ENCODE assay signal across 14 cellular contexts in the genomic region with DNA sequence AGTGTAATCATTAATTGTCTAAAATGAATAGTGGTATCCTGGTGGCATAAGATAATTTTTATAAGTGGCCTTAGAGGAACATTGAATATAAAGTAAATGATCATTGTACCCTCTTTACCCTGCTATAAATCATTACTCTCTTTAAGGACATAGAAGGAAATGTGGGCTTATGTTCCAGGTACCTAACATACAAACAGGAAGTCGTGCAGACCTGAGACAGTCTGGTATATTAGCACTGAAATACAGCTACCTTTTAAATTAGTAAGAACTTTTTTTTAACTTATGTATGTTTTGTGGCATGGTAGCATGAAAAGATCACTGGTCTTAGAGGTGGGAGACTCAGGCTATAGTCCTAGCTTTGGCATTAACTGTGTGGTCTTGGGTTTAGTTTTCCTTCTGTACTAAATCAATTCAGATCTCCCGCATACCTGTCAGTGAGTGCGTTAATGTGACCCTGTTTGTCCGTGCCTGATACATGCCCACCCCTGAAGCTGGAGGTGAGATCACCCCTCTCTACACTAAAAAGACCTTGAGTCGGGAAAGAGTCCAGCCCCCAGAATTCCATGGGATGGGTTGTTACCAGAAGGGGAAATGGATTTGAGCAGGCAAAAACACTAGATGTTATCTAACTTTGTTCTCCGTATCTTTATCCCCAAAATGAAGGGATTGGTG. TPM values are rescaled to one million over a fixed set of nuclear protein-coding genes. Genes with fewer than 3 reads are reported as not detected.
DNase-seq lines count a peak whose midpoint lies in the region; ATAC-seq and TF ChIP-seq lines count a peak whose summit lies in the region.
"Had no signal": no experiment of that assay in that cellular context is flagged by ENCODE, and none has a peak within 500 bp of the region (broad histone marks: within the 10 kb centered on the region; RNA-seq: fewer than 3 reads in every experiment).

No MANE protein-coding gene starts in this region.

- no peak overlapping the region for H3K9ac ChIP-seq in mesenchymal stem cell (ENCODE audit: low read length)

- TF ChIP-seq EP300 in ovary (IDR thresholded peaks at IDR 0.05): no peak

- H3K4me3 Mint-ChIP-seq in CD4-positive, alpha-beta T cell: peak overlapping the region; percentile 70
- peak overlapping the region; percentile 28 for H3K4me3 Mint-ChIP-seq in activated CD8-positive, alpha-beta T cell treated with anti-CD3 and anti-CD28 coated beads, Interleukin-2, amount 10 ng/mL, durations not matched to agents 7 days and 5 days
- H3K4me3 Mint-ChIP-seq: nephron progenitor cell had no signal

- H3K36me3 Mint-ChIP-seq in CD4-positive, alpha-beta T cell (ENCODE audit: low read depth): no peaks in the 10 kb centered on the region
- no peaks in the 10 kb centered on the region for H3K36me3 Mint-ChIP-seq in activated CD8-positive, alpha-beta T cell treated with anti-CD3 and anti-CD28 coated beads, Interleukin-2, amount 10 ng/mL, durations not matched to agents 7 days and 5 days (ENCODE audit: low read depth)

- H3K9me3 Mint-ChIP-seq in CD4-positive, alpha-beta T cell: no peaks in the 10 kb centered on the region
- H3K9me3 Mint-ChIP-seq in activated CD8-positive, alpha-beta T cell treated with anti-CD3 and anti-CD28 coated beads, Interleukin-2, amount 10 ng/mL, durations not matched to agents 7 days and 5 days (ENCODE audit: insufficient read depth): no peaks in the 10 kb centered on the region

- H3K14ac ChIP-seq in mesenchymal stem cell (ENCODE audit: low read length in 2 of 2): no peak overlapping the region

- H3K27ac ChIP-seq in CD4-positive, alpha-beta T cell (ENCODE audit: low read depth, low read length): peak overlapping the region; percentile 74
- H3K27ac ChIP-seq in mesenchymal stem cell (ENCODE audit: low read length, poor library complexity, severe bottlenecking): no peak overlapping the region
- H3K27ac ChIP-seq in ovary: no peak overlapping the region

- H3K4me1 ChIP-seq in mesenchymal stem cell (ENCODE audit: control insufficient read depth, insufficient read depth, low read depth, low read length) (peaks cover 5% of the 10 kb centered on the region), ovary (ENCODE audit: insufficient read depth) (no peaks in the 10 kb centered on the region)

- POLR2A ChIA-PET in CD4-positive, alpha-beta T cell (lab: Charles Lee): interaction anchor here (0.6 to 2.3 kb wide), 7 partner anchors 8 to 277 kb away, joined by 3 to 20 read pairs (median 4); partner anchors contain the start of genes ERBIN and SREK1
- POLR2A ChIA-PET in activated CD8-positive, alpha-beta T cell treated with anti-CD3 and anti-CD28 coated beads, Interleukin-2, amount 10 ng/mL, durations not matched to agents 7 days and 5 days (lab: Charles Lee): no interaction called here

- no peak overlapping the region for H2BK120ac ChIP-seq in mesenchymal stem cell (ENCODE audit: low read depth, low read length)

- no peaks in the 10 kb centered on the region for H3K36me3 ChIP-seq in mesenchymal stem cell (ENCODE audit: control insufficient read depth in 1 of 2, insufficient read depth in 2 of 2, low read depth in 1 of 2, low read length in 2 of 2)
- no peaks in the 10 kb centered on the region for H3K36me3 ChIP-seq in H7 (replicated peaks; ENCODE audit: control insufficient read depth, insufficient read depth, low read length)
- no peaks in the 10 kb centered on the region for H3K36me3 ChIP-seq in ovary

- no peaks in the 10 kb centered on the region for H3K27me3 Mint-ChIP-seq in CD4-positive, alpha-beta T cell
- no peaks in the 10 kb centered on the region for H3K27me3 Mint-ChIP-seq in activated CD8-positive, alpha-beta T cell treated with anti-CD3 and anti-CD28 coated beads, Interleukin-2, amount 10 ng/mL, durations not matched to agents 7 days and 5 days (ENCODE audit: low read depth)
- H3K27me3 Mint-ChIP-seq: stimulated activated naive B cell treated with anti-CD40 and anti-IgM and Interleukin-4, amounts not matched to agents 10 μg/mL and 1 μg/mL and 100 μg/mL, for 72 hours had no signal

- no peak overlapping the region for H4K91ac ChIP-seq in mesenchymal stem cell (ENCODE audit: low read length)

- no peaks in the 10 kb centered on the region for H3K79me1 ChIP-seq in mesenchymal stem cell (replicated peaks; ENCODE audit: low read length, poor library complexity, severe bottlenecking)

- H2BK12ac ChIP-seq in mesenchymal stem cell (ENCODE audit: low read length in 2 of 2): no peak overlapping the region

- intact Hi-C loops in CD4-positive, alpha-beta T cell (cut with DNase I, micrococcal nuclease): loop anchor here in 1 of 2 experiments (2.0 kb wide), 1 partner anchor 58 kb away; no protein-coding TSS in a partner anchor
- intact Hi-C loops in ovary (cut with DNase I): no loop called here

- H3K23ac ChIP-seq in mesenchymal stem cell (ENCODE audit: low read length in 2 of 2): no peak overlapping the region

- H3K4me2 ChIP-seq in mesenchymal stem cell (ENCODE audit: low read length, poor library complexity, severe bottlenecking): no peak overlapping the region

- no peak overlapping the region for H2AFZ ChIP-seq in mesenchymal stem cell (ENCODE audit: low read depth, low read length)

- DNase-seq in NCI-H510A treated with DMSO at 0.1 percent for 48 hours (lab: John Stamatoyannopoulos, UW): peak; percentile 0
- DNase-seq in NCI-H510A (lab: John Stamatoyannopoulos, UW): no peak
- peak in 2 of 10 experiments; percentile 3 to 4 for DNase-seq in CD4-positive, alpha-beta T cell
- DNase-seq in activated CD8-positive, alpha-beta T cell treated with anti-CD3 and anti-CD28 coated beads, Interleukin-2, amount 10 ng/mL, durations not matched to agents 7 days and 5 days: no peak
- no peak for DNase-seq in mesenchymal stem cell
- DNase-seq in NCI-H2227 treated with DMSO at 0.1 percent for 48 hours (lab: John Stamatoyannopoulos, UW): no peak
- DNase-seq in H7: no peak
- DNase-seq in ovary: no peak
- DNase-seq: amniotic stem cell; hippocampal formation; NCI-H526; nephron progenitor cell; stimulated activated naive B cell treated with anti-CD40 and anti-IgM and Interleukin-4, amounts not matched to agents 10 μg/mL and 1 μg/mL and 100 μg/mL, for 72 hours had no signal

- H3K27ac Mint-ChIP-seq in CD4-positive, alpha-beta T cell: peak overlapping the region; percentile 91
- peak overlapping the region; percentile 11 for H3K27ac Mint-ChIP-seq in activated CD8-positive, alpha-beta T cell treated with anti-CD3 and anti-CD28 coated beads, Interleukin-2, amount 10 ng/mL, durations not matched to agents 7 days and 5 days
- H3K27ac Mint-ChIP-seq: nephron progenitor cell; stimulated activated naive B cell treated with anti-CD40 and anti-IgM and Interleukin-4, amounts not matched to agents 10 μg/mL and 1 μg/mL and 100 μg/mL, for 72 hours had no signal

- TF ChIP-seq POLR2A in ovary (IDR thresholded peaks at IDR 0.05): no peak

- no peak overlapping the region for H3K18ac ChIP-seq in mesenchymal stem cell (ENCODE audit: low read depth in 1 of 2, low read length in 2 of 2)

- H4K8ac ChIP-seq in mesenchymal stem cell (ENCODE audit: low read length): no peak overlapping the region

- TF ChIP-seq CTCF in CD4-positive, alpha-beta T cell (IDR thresholded peaks at IDR 0.05): no peak
- no peak for TF ChIP-seq CTCF in ovary (IDR thresholded peaks at IDR 0.05)

- no peaks in the 10 kb centered on the region for H3K27me3 ChIP-seq in CD4-positive, alpha-beta T cell (ENCODE audit: control insufficient read depth, insufficient read depth, low read length)
- no peaks in the 10 kb centered on the region for H3K27me3 ChIP-seq in mesenchymal stem cell (ENCODE audit: control insufficient read depth in 1 of 2, insufficient read depth in 1 of 2, low read length in 2 of 2)
- H3K27me3 ChIP-seq in H7 (ENCODE audit: control insufficient read depth, insufficient read depth, low read length): no peaks in the 10 kb centered on the region
- H3K27me3 ChIP-seq in ovary: no peaks in the 10 kb centered on the region

- H3K4me3 ChIP-seq in mesenchymal stem cell (ENCODE audit: insufficient read depth in 1 of 2, low read depth in 1 of 2, low read length in 2 of 2) (no peak overlapping the region), H7 (ENCODE audit: insufficient read depth, low read depth, low read length) (no peak overlapping the region), ovary (no peak overlapping the region)

- CTCF ChIA-PET in CD4-positive, alpha-beta T cell (lab: Charles Lee): no interaction called here
- CTCF ChIA-PET in activated CD8-positive, alpha-beta T cell treated with anti-CD3 and anti-CD28 coated beads, Interleukin-2, amount 10 ng/mL, durations not matched to agents 7 days and 5 days (lab: Charles Lee): interaction anchor here (0.9 kb wide), 1 partner anchor 75 kb away, joined by 3 read pairs; no protein-coding TSS in a partner anchor

- H3K9me3 ChIP-seq in CD4-positive, alpha-beta T cell (ENCODE audit: control insufficient read depth, low read length): no peaks in the 10 kb centered on the region
- H3K9me3 ChIP-seq in mesenchymal stem cell (ENCODE audit: control insufficient read depth, low read length): no peaks in the 10 kb centered on the region
- no peaks in the 10 kb centered on the region for H3K9me3 ChIP-seq in ovary

- peaks cover 38% of the 10 kb centered on the region for H3K4me1 Mint-ChIP-seq in CD4-positive, alpha-beta T cell (ENCODE audit: low read depth)
- H3K4me1 Mint-ChIP-seq in activated CD8-positive, alpha-beta T cell treated with anti-CD3 and anti-CD28 coated beads, Interleukin-2, amount 10 ng/mL, durations not matched to agents 7 days and 5 days (ENCODE audit: low read depth): peaks cover 21% of the 10 kb centered on the region
- H3K4me1 Mint-ChIP-seq: nephron progenitor cell had no signal

- no peak overlapping the region for H2BK5ac ChIP-seq in mesenchymal stem cell (ENCODE audit: low read depth, low read length, poor library complexity, severe bottlenecking)

- H3K4ac ChIP-seq in mesenchymal stem cell (ENCODE audit: low read depth in 1 of 2, low read length in 2 of 2): no peak overlapping the region

- H2AK5ac ChIP-seq in mesenchymal stem cell (ENCODE audit: low read length, severe bottlenecking): peak overlapping the region; percentile 74

- 94% methylated on average over 3 of the region's 6 CpGs for WGBS in mesenchymal stem cell
- 61 to 70% (median 61%) methylated on average over 6 of the region's 6 CpGs for WGBS in ovary, 3 donors

- H2BK15ac ChIP-seq in mesenchymal stem cell (ENCODE audit: low read depth, poor library complexity, severe bottlenecking): no peak overlapping the region

- ATAC-seq in CD4-positive, alpha-beta T cell (ENCODE audit: poor library complexity): peak; percentile 87
- ATAC-seq in activated CD8-positive, alpha-beta T cell treated with anti-CD3 and anti-CD28 coated beads, Interleukin-2, amount 10 ng/mL, durations not matched to agents 7 days and 5 days: peak; percentile 71
- ATAC-seq: sciatic nerve; stimulated activated naive B cell treated with anti-CD40 and anti-IgM and Interleukin-4, amounts not matched to agents 10 μg/mL and 1 μg/mL and 100 μg/mL, for 72 hours had no signal

RNA-seq across cellular contexts. Expression of gene ERBIN, which starts 59.4 kb away (rescaled TPM):
- total RNA-seq in CD4-positive, alpha-beta T cell: 10 to 100 TPM; 94.7 to 96.9 TPM
- total RNA-seq in activated CD8-positive, alpha-beta T cell treated with anti-CD3 and anti-CD28 coated beads, Interleukin-2, amount 10 ng/mL, durations not matched to agents 7 days and 5 days: 10 to 100 TPM; 44.8 to 46.9 TPM
- 49.1 TPM for polyA plus RNA-seq in mesenchymal stem cell (2013, experiment 1 of 2)
- polyA plus RNA-seq in mesenchymal stem cell (2013, experiment 2 of 2): 47.5 TPM
- 17.6 and 22.6 TPM in 2 replicates for total RNA-seq in H7 (2014; rRNA removed; shearing (Covaris generic))
- 10 to 100 TPM; 46.1 to 67.9 (median 63.2) TPM for total RNA-seq in ovary
- polyA plus RNA-seq in ovary: 10 to 100 TPM; 20.2 to 31.0 TPM
